ENCODE assay signal across 9 cellular contexts in genomic region chr15:93088200-93088980, GRCh38. TPM values are rescaled to one million over a fixed set of nuclear protein-coding genes. Genes with fewer than 3 reads are reported as not detected.
DNase-seq lines count a peak whose midpoint lies in the region; ATAC-seq, FAIRE-seq and TF ChIP-seq lines count a peak whose summit lies in the region.
"Had no signal": no experiment of that assay in that cellular context is flagged by ENCODE, and none has a peak within 500 bp of the region (broad histone marks: within the 10 kb centered on the region; RNA-seq: fewer than 3 reads in every experiment).

No MANE protein-coding gene starts in this region.

- TF ChIP-seq POLR2A in HepG2 (IDR thresholded peaks at IDR 0.05; ENCODE audit: insufficient read depth in 1 of 2, low read depth in 2 of 2, low read length in 2 of 2) = no peak

- H3K27ac Mint-ChIP-seq in CD4-positive, alpha-beta memory T cell = peak overlapping the region in 1 of 7 donors; percentile 65

- H3K9ac ChIP-seq in mammary epithelial cell (ENCODE audit: insufficient read depth, low read length) (no peak overlapping the region), HepG2 (ENCODE audit: insufficient read depth, low read depth, low read length) (no peak overlapping the region)

- ATAC-seq in GM21526 (IDR thresholded peaks at IDR 0.05; ENCODE audit: low FRiP score, unreplicated experiment) = peak; percentile 14
- ATAC-seq in HepG2 = peak; percentile 70
- no peak for ATAC-seq in HG02678 (IDR thresholded peaks at IDR 0.05; ENCODE audit: unreplicated experiment)

- 5% methylated on average over 36 of the region's 85 CpGs for WGBS in mammary epithelial cell (ENCODE audit: low coverage, missing lambda C conversion rate)
- WGBS in HepG2 (ENCODE audit: low lambda C conversion rate) = 7% methylated on average over 29 of the region's 85 CpGs
- WGBS in thymus = 2% methylated on average over 85 of the region's 85 CpGs

- no peaks in the 10 kb centered on the region for H3K9me3 ChIP-seq in CD4-positive, alpha-beta memory T cell (ENCODE audit: control insufficient read depth in 1 of 2, low read length in 2 of 2)
- H3K9me3 ChIP-seq in mammary epithelial cell (replicated peaks; ENCODE audit: insufficient read depth, low read length) (no peaks in the 10 kb centered on the region), HepG2 (ENCODE audit: low read length) (no peaks in the 10 kb centered on the region), thymus (ENCODE audit: control insufficient read depth) (no peaks in the 10 kb centered on the region)

- intact Hi-C loops in CD4-positive, alpha-beta memory T cell (cut with micrococcal nuclease) = loop anchor here (5.0 to 10.0 kb wide), 2 partner anchors 246 to 1234 kb away; no protein-coding TSS in a partner anchor
- intact Hi-C loops in mammary epithelial cell (cut with micrococcal nuclease) (loop anchor here (1.0 to 5.0 kb wide), 7 partner anchors 51 to 1032 kb away; no protein-coding TSS in a partner anchor), HepG2 (cut with micrococcal nuclease; ENCODE audit: unreplicated experiment) (no loop called here)

- no peak for TF ChIP-seq RAD21 in HepG2 (CRISPR knock-in tag; IDR thresholded peaks at IDR 0.05)

- peaks cover 6 to 16% (median 11%) of the 10 kb centered on the region in 4 donors for H3K4me1 Mint-ChIP-seq in CD4-positive, alpha-beta memory T cell

- CTCF ChIA-PET in CD4-positive, alpha-beta memory T cell (lab: Charles Lee; ENCODE audit: partially characterized antibody) = interaction anchor here (0.7 to 2.1 kb wide), 37 partner anchors 8 to 1236 kb away, joined by 3 to 22 read pairs (median 4); no protein-coding TSS in a partner anchor
- CTCF ChIA-PET in mammary epithelial cell (lab: Charles Lee; ENCODE audit: low non-redundant PET) (interaction anchor here (0.6 to 1.6 kb wide), 9 partner anchors 14 to 1031 kb away, joined by 3 to 41 read pairs (median 9); no protein-coding TSS in a partner anchor), HepG2 (lab: Yijun Ruan, JAX; ENCODE audit: low intra/inter-chr PET ratio, low total read pairs) (interaction anchor here (0.7 to 1.7 kb wide), 3 partner anchors 529 to 1031 kb away, joined by 3 to 13 read pairs (median 7); no protein-coding TSS in a partner anchor)

- no peaks in the 10 kb centered on the region for H4K20me1 ChIP-seq in mammary epithelial cell (ENCODE audit: insufficient read depth, low read length)
- no peaks in the 10 kb centered on the region for H4K20me1 ChIP-seq in HepG2 (ENCODE audit: insufficient read depth, low read length)

- peak overlapping the region in 1 of 2 donors; percentile 35 for H3K4me3 ChIP-seq in CD4-positive, alpha-beta memory T cell (ENCODE audit: low read length in 2 of 2)
- H3K4me3 ChIP-seq in mammary epithelial cell (replicated peaks in 1 of 3; ENCODE audit: insufficient read depth in 1 of 3, low read depth in 2 of 3, low read length in 3 of 3) (peak overlapping the region; percentile 35 to 52 (median 48)), HepG2 (replicated peaks in 1 of 3; ENCODE audit: insufficient read depth in 1 of 3, low read depth in 2 of 3, low read length in 3 of 3) (peak overlapping the region in 1 of 3 experiments; percentile 27; a peak in 1 of 6 replicates), thymus (ENCODE audit: low read length) (peak overlapping the region; percentile 58)

- H3K36me3 Mint-ChIP-seq in CD4-positive, alpha-beta memory T cell = no peaks in the 10 kb centered on the region

- peaks cover 28% of the 10 kb centered on the region for H3K27me3 ChIP-seq in CD4-positive, alpha-beta memory T cell (ENCODE audit: insufficient read depth, low read length)
- H3K27me3 ChIP-seq in mammary epithelial cell (ENCODE audit: insufficient read depth, low read length) = peaks cover 5% of the 10 kb centered on the region
- peaks cover 9 to 70% of the 10 kb centered on the region in 2 experiments for H3K27me3 ChIP-seq in HepG2 (ENCODE audit: control insufficient read depth in 1 of 2, insufficient read depth in 2 of 2, low read length in 2 of 2)
- peaks cover 33% of the 10 kb centered on the region for H3K27me3 ChIP-seq in thymus (ENCODE audit: control insufficient read depth, insufficient read depth)

- TF ChIP-seq CTCF in mammary epithelial cell (conservative IDR thresholded peaks at IDR 0.05 in 1 of 2, IDR thresholded peaks at IDR 0.05 in 1 of 2; ENCODE audit: extremely low read depth in 1 of 2, insufficient read depth in 1 of 2, low read depth in 1 of 2, low read length in 2 of 2) = no peak
- no peak for TF ChIP-seq CTCF in HepG2 (CRISPR knock-in tag; IDR thresholded peaks at IDR 0.05)

- no peak overlapping the region for H3K27ac ChIP-seq in CD4-positive, alpha-beta memory T cell (ENCODE audit: low read depth, low read length)
- no peak overlapping the region for H3K27ac ChIP-seq in mammary epithelial cell (ENCODE audit: insufficient read depth, low read depth, low read length)
- H3K27ac ChIP-seq in HepG2 (ENCODE audit: extremely low read length, insufficient read depth, low read length) = no peak overlapping the region
- no peak overlapping the region for H3K27ac ChIP-seq in thymus (ENCODE audit: low read depth)

- dilution Hi-C loops in mammary epithelial cell (cut with HindIII; ENCODE audit: low sequenced_read_pairs) = no loop called here

- H3K4me2 ChIP-seq in mammary epithelial cell (ENCODE audit: insufficient read depth, low read depth, low read length) (peak overlapping the region; percentile 86), HepG2 (ENCODE audit: low read depth, low read length) (peak overlapping the region; percentile 47)

- H3K4me3 Mint-ChIP-seq in CD4-positive, alpha-beta memory T cell = peak overlapping the region; percentile 79 to 89 (median 84)

- POLR2A ChIA-PET in CD4-positive, alpha-beta memory T cell (lab: Charles Lee; ENCODE audit: partially characterized antibody) = interaction anchor here (1.4 to 1.9 kb wide), 3 partner anchors 53 to 1236 kb away, joined by 3 to 9 read pairs (median 4); no protein-coding TSS in a partner anchor
- POLR2A ChIA-PET in HepG2 (lab: Yijun Ruan, JAX) = no interaction called here

- BruUV-seq in mammary epithelial cell (replicated peaks; lab: Mats Ljungman, UMichigan) (no TSS peak), HepG2 (replicated peaks; lab: Mats Ljungman, UMichigan) (no TSS peak)

- no peaks in the 10 kb centered on the region for H3K9me3 Mint-ChIP-seq in CD4-positive, alpha-beta memory T cell

- in situ Hi-C loops in mammary epithelial cell (cut with MboI; ENCODE audit: low sequenced_read_pairs in 2 of 2) = loop anchor here in 1 of 2 donors (25.0 kb wide), 1 partner anchor 899 kb away; no protein-coding TSS in a partner anchor
- in situ Hi-C loops in HepG2 (cut with HindIII; ENCODE audit: extremely low pct_ligation_motif_present, low pct_unique_long_range_greater_than_20kb) = loop anchor here (25.0 kb wide), 1 partner anchor 249 kb away; no protein-coding TSS in a partner anchor

- DNase-seq in CD4-positive, alpha-beta memory T cell = peak in 4 of 5 donors; percentile 11 to 35 (median 17)
- peak; percentile 55 for DNase-seq in NCI-H526 treated with DMSO at 0.1 percent for 48 hours (lab: John Stamatoyannopoulos, UW)
- DNase-seq in mammary epithelial cell = peak; percentile 27
- DNase-seq in HepG2 (ENCODE audit: low spot score) = no peak
- no peak for DNase-seq in NCI-H1694 treated with DMSO at 0.1 percent for 48 hours (lab: John Stamatoyannopoulos, UW)

- peak overlapping the region; percentile 83 for H2AFZ ChIP-seq in mammary epithelial cell (ENCODE audit: low read depth, low read length)
- H2AFZ ChIP-seq in HepG2 (ENCODE audit: low read length) = no peak overlapping the region

- H3K79me2 ChIP-seq in mammary epithelial cell (ENCODE audit: insufficient read depth, low read length) (no peaks in the 10 kb centered on the region), HepG2 (ENCODE audit: insufficient read depth, low read length) (no peaks in the 10 kb centered on the region)

- H3K27me3 Mint-ChIP-seq in CD4-positive, alpha-beta memory T cell = peaks cover 48% of the 10 kb centered on the region in 2 donors

- H3K4me1 ChIP-seq in CD4-positive, alpha-beta memory T cell (ENCODE audit: insufficient read depth, low read length) = peaks cover 17% of the 10 kb centered on the region
- H3K4me1 ChIP-seq in mammary epithelial cell (ENCODE audit: insufficient read depth, low read length) (peaks cover 9% of the 10 kb centered on the region), HepG2 (ENCODE audit: insufficient read depth, low read length) (peaks cover 7% of the 10 kb centered on the region; the same call in 1 of the 2 replicates), thymus (ENCODE audit: control insufficient read depth, insufficient read depth, low read length) (peaks cover 7% of the 10 kb centered on the region)

- no peak for FAIRE-seq in HepG2 (lab: Jason Lieb, UNC)

- no peaks in the 10 kb centered on the region for H3K36me3 ChIP-seq in CD4-positive, alpha-beta memory T cell (ENCODE audit: insufficient read depth, low read length)
- H3K36me3 ChIP-seq in mammary epithelial cell (ENCODE audit: insufficient read depth, low read length) (no peaks in the 10 kb centered on the region), HepG2 (replicated peaks in 1 of 2; ENCODE audit: control insufficient read depth in 1 of 2, insufficient read depth in 2 of 2, low read length in 2 of 2) (no peaks in the 10 kb centered on the region), thymus (ENCODE audit: control insufficient read depth, insufficient read depth) (no peaks in the 10 kb centered on the region)

- TF ChIP-seq EP300 in HepG2 (IDR thresholded peaks at IDR 0.05; ENCODE audit: low read depth in 2 of 2, low read length in 2 of 2) (no peak), HepG2 (CRISPR knock-in tag; IDR thresholded peaks at IDR 0.05; ENCODE audit: borderline replicate concordance) (no peak)

RNA-seq across cellular contexts. Expression of gene RGMA, which starts 0.6 kb away (rescaled TPM):
- not detected for total RNA-seq in CD4-positive, alpha-beta memory T cell
- not detected for polyA plus RNA-seq in CD4-positive, alpha-beta memory T cell
- under 1 TPM; 0.64 to 0.83 TPM for total RNA-seq in mammary epithelial cell
- polyA plus RNA-seq in mammary epithelial cell = 0.14 TPM
- polyA minus RNA-seq in mammary epithelial cell = not detected
- total RNA-seq in HepG2 (2016; rRNA removed; fragmentation: Illumina TruSeq; extraction: Trizol) = not detected in 2 replicates
- total RNA-seq in HepG2 (2016; cell fraction: cytosol; rRNA removed; fragmentation: Illumina TruSeq; extraction: Trizol; ENCODE audit: low read depth) = not detected in 2 replicates
- not detected in 2 replicates for total RNA-seq in HepG2 (2016; cell fraction: insoluble cytoplasmic fraction; rRNA removed; fragmentation: Illumina TruSeq; extraction: Trizol)
- total RNA-seq in HepG2 (2016; cell fraction: membrane; rRNA removed; fragmentation: Illumina TruSeq; extraction: Trizol) = not detected in 2 replicates
- not detected in 2 replicates for total RNA-seq in HepG2 (2016; cell fraction: nucleus; rRNA removed; fragmentation: Illumina TruSeq; extraction: Trizol)
- not detected in 2 replicates for polyA plus RNA-seq in HepG2 (2011; rRNA removed)
- not detected in 2 replicates for polyA plus RNA-seq in HepG2 (2011; cell fraction: cytosol; rRNA removed)
- not detected in 2 replicates for polyA plus RNA-seq in HepG2 (2011; cell fraction: nucleus; rRNA removed)
- polyA plus RNA-seq in HepG2 (2012) = 0.08 and 0.16 TPM in 2 replicates
- not detected in 2 replicates for polyA plus RNA-seq in HepG2 (2016; cell fraction: cytosol; fragmentation: Illumina TruSeq; extraction: Trizol; ENCODE audit: low read depth)
- polyA plus RNA-seq in HepG2 (2016; cell fraction: insoluble cytoplasmic fraction; fragmentation: Illumina TruSeq; extraction: Trizol; ENCODE audit: low read depth) = not detected in 2 replicates
- not detected in 2 replicates for polyA plus RNA-seq in HepG2 (2016; cell fraction: membrane; fragmentation: Illumina TruSeq; extraction: Trizol; ENCODE audit: low read depth)
- not detected in 2 replicates for polyA plus RNA-seq in HepG2 (2016; cell fraction: nucleus; fragmentation: Illumina TruSeq; extraction: Trizol; ENCODE audit: insufficient read depth, low read depth)
- polyA minus RNA-seq in HepG2 (2011; rRNA and poly(A)+ RNA removed; ENCODE audit: low replicate concordance) = 0.02 TPM in 1 of 2 replicates, not detected in the other
- not detected in 2 replicates for polyA minus RNA-seq in HepG2 (2011; cell fraction: cytosol; rRNA and poly(A)+ RNA removed)
- polyA minus RNA-seq in HepG2 (2011; cell fraction: nucleus; rRNA and poly(A)+ RNA removed) = not detected in 2 replicates
- 5.7 TPM for polyA plus RNA-seq in thymus
- total RNA-seq: HT1080 had no signal

Comparison
In these comparisons a context has a peak if more than half of its experiments do, and no peak if none do; other contexts are left out.
1. DNase-seq: peak in CD4-positive, alpha-beta memory T cell (4 of 5), NCI-H526 treated with DMSO at 0.1 percent for 48 hours (single experiment) and mammary epithelial cell (single experiment); none in HepG2 (single experiment) and NCI-H1694 treated with DMSO at 0.1 percent for 48 hours (single experiment).